8 cellular contexts compared by ENCODE assay signal in the genomic region with DNA sequence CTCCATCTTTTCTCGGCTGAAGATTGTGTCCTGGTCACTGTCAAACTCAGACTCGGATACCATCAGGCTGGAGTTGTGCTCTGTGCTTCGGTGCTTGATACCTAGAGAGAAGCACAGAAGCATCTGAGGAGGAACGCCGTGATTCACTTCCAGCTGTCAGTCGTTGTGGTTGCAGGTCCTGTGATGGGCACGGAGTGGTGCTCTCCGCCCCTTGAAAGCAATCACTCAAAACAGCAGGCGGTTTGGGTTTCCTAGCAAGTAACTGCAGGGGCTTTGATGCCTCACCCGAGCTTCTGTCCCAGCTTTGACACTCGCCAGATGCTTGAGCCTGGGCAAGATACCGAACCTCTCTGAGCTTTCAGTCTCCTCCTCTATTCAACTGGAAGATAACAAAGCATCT. TPM values are rescaled to one million over a fixed set of nuclear protein-coding genes. Genes with fewer than 3 reads are reported as not detected.
DNase-seq lines count a peak whose midpoint lies in the region; ATAC-seq and TF ChIP-seq lines count a peak whose summit lies in the region.

No MANE protein-coding gene starts in this region.

- H3K9me3 Mint-ChIP-seq in activated CD8-positive, alpha-beta T cell treated with anti-CD3 and anti-CD28 coated beads for 36 hours: no peaks in the 10 kb centered on the region

- H3K36me3 Mint-ChIP-seq in activated CD8-positive, alpha-beta T cell treated with anti-CD3 and anti-CD28 coated beads for 36 hours (ENCODE audit: low read depth): no peaks in the 10 kb centered on the region

- no peak for TF ChIP-seq CTCF in activated CD8-positive, alpha-beta T cell treated with anti-CD3 and anti-CD28 coated beads for 36 hours (IDR thresholded peaks at IDR 0.05)

- no peak overlapping the region for H3K27ac Mint-ChIP-seq in activated CD8-positive, alpha-beta T cell treated with anti-CD3 and anti-CD28 coated beads for 36 hours

- no peak overlapping the region for H3K4me3 Mint-ChIP-seq in activated CD8-positive, alpha-beta T cell treated with anti-CD3 and anti-CD28 coated beads for 36 hours

- CTCF ChIA-PET in activated CD8-positive, alpha-beta T cell treated with anti-CD3 and anti-CD28 coated beads for 36 hours (lab: Charles Lee): interaction anchor here (0.7 to 2.5 kb wide), 20 partner anchors 9 to 218 kb away, joined by 3 to 19 read pairs (median 4); partner anchors contain the start of genes ACOT13, ALDH5A1 and TDP2

- peaks cover 9% of the 10 kb centered on the region for H3K27me3 Mint-ChIP-seq in activated CD8-positive, alpha-beta T cell treated with anti-CD3 and anti-CD28 coated beads for 36 hours

- peak; percentile 21 for DNase-seq in EL
- DNase-seq in LHCN-M2 (ENCODE audit: low read depth): peak; percentile 37
- peak; percentile 81 for DNase-seq in activated CD8-positive, alpha-beta T cell treated with anti-CD3 and anti-CD28 coated beads for 36 hours
- DNase-seq in islet precursor cell: peak; percentile 79
- DNase-seq in COLO668 (lab: John Stamatoyannopoulos, UW; ENCODE audit: unreplicated experiment): no peak
- DNase-seq in medulla oblongata (ENCODE audit: extremely low spot score): no peak

- H3K4me1 Mint-ChIP-seq in activated CD8-positive, alpha-beta T cell treated with anti-CD3 and anti-CD28 coated beads for 36 hours (ENCODE audit: low read depth): peaks cover 9% of the 10 kb centered on the region

- POLR2A ChIA-PET in activated CD8-positive, alpha-beta T cell treated with anti-CD3 and anti-CD28 coated beads for 36 hours (lab: Charles Lee): interaction anchor here (0.6 kb wide), 1 partner anchor 1856 kb away, joined by 3 read pairs; no protein-coding TSS in a partner anchor

- ATAC-seq in activated CD8-positive, alpha-beta T cell treated with anti-CD3 and anti-CD28 coated beads for 36 hours: peak; percentile 96
- ATAC-seq in GM21825 (IDR thresholded peaks at IDR 0.05; ENCODE audit: unreplicated experiment) (no peak), HG02973 (IDR thresholded peaks at IDR 0.05; ENCODE audit: unreplicated experiment) (no peak)

- intact Hi-C loops in activated CD8-positive, alpha-beta T cell treated with anti-CD3 and anti-CD28 coated beads for 36 hours (cut with micrococcal nuclease): no loop called here

RNA-seq across cellular contexts. Expression of gene ALDH5A1, which starts 52.5 kb away (rescaled TPM):
- total RNA-seq in LHCN-M2 (2014; rRNA removed): 0.57 and 0.77 TPM in 2 replicates
- 1.4 TPM for polyA plus RNA-seq in LHCN-M2 (2012)
- 10 to 100 TPM; 20.7 to 20.8 TPM for total RNA-seq in activated CD8-positive, alpha-beta T cell treated with anti-CD3 and anti-CD28 coated beads for 36 hours

RNA-seq across cellular contexts. Expression of gene GPLD1, which starts 57.9 kb away (rescaled TPM):
- total RNA-seq in LHCN-M2 (2014; rRNA removed): not detected in 2 replicates
- 0.07 TPM for polyA plus RNA-seq in LHCN-M2 (2012)
- total RNA-seq in activated CD8-positive, alpha-beta T cell treated with anti-CD3 and anti-CD28 coated beads for 36 hours: under 1 TPM; 0.51 to 0.72 TPM

Comparison
In these comparisons a context has a peak if more than half of its experiments do, and no peak if none do; other contexts are left out.
1. DNase-seq: peak in EL (single experiment), LHCN-M2 (single experiment), activated CD8-positive, alpha-beta T cell treated with anti-CD3 and anti-CD28 coated beads for 36 hours (single experiment) and islet precursor cell (single experiment); none in COLO668 (single experiment) and medulla oblongata (single experiment).
2. RNA of gene ALDH5A1, which starts 52.5 kb away (total RNA-seq): 20.7 to 20.8 TPM in activated CD8-positive, alpha-beta T cell treated with anti-CD3 and anti-CD28 coated beads for 36 hours; 0.57 to 0.77 TPM in LHCN-M2; every median in the first group is over 10 times any median in the second.